ENCODE assay signal across 2 cellular contexts in the genomic region with DNA sequence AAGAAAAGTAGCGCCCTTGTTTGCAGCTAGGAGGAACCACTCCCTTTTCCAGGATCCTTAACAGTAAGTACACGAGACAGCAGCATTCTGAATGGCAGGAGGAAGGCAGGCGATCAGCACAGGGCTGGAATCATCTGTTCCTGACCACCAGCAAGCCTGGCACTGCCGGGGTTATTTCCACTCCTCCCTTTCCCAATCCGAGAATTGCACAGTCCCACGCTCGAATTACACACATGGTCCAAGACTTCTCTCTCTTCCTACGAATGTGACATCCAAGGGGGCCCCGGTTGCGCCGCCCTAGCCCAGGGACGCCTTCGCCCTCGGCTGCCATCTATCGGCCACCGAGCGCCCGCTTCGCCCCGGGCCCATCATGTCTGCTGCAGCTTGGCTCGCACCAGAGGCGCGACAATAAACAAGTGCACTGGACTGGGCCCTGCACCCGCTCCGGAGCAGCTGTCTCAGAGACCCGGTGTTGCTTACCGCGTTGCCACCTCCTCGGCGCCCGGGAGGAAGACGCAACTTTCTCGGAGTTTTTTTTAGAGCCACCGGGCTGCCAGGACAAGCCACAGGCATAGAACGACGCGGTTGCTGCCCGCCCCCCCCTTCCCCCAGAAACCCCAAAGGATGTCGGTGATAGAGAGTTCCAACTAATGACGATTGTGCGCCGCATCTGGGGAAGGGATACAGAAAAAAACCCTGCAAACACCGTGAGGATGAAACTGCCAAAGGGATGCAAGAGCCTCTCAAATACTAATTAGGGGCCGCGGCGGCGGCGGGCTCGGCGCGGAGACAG.
TF ChIP-seq lines count a peak whose summit lies in the region.

A gene with protein sequence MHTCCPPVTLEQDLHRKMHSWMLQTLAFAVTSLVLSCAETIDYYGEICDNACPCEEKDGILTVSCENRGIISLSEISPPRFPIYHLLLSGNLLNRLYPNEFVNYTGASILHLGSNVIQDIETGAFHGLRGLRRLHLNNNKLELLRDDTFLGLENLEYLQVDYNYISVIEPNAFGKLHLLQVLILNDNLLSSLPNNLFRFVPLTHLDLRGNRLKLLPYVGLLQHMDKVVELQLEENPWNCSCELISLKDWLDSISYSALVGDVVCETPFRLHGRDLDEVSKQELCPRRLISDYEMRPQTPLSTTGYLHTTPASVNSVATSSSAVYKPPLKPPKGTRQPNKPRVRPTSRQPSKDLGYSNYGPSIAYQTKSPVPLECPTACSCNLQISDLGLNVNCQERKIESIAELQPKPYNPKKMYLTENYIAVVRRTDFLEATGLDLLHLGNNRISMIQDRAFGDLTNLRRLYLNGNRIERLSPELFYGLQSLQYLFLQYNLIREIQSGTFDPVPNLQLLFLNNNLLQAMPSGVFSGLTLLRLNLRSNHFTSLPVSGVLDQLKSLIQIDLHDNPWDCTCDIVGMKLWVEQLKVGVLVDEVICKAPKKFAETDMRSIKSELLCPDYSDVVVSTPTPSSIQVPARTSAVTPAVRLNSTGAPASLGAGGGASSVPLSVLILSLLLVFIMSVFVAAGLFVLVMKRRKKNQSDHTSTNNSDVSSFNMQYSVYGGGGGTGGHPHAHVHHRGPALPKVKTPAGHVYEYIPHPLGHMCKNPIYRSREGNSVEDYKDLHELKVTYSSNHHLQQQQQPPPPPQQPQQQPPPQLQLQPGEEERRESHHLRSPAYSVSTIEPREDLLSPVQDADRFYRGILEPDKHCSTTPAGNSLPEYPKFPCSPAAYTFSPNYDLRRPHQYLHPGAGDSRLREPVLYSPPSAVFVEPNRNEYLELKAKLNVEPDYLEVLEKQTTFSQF (plus strand): TSS at position 341 of the 793 bp plus-strand sequence. CDS start 4,018 bp downstream, outside the sequence.

TF ChIP-seq in HEK293, 187 proteins besides CTCF, POLR2A, EP300 and RAD21 (continued from another document and continues in another):
- TF ChIP-seq, protein P1, sequence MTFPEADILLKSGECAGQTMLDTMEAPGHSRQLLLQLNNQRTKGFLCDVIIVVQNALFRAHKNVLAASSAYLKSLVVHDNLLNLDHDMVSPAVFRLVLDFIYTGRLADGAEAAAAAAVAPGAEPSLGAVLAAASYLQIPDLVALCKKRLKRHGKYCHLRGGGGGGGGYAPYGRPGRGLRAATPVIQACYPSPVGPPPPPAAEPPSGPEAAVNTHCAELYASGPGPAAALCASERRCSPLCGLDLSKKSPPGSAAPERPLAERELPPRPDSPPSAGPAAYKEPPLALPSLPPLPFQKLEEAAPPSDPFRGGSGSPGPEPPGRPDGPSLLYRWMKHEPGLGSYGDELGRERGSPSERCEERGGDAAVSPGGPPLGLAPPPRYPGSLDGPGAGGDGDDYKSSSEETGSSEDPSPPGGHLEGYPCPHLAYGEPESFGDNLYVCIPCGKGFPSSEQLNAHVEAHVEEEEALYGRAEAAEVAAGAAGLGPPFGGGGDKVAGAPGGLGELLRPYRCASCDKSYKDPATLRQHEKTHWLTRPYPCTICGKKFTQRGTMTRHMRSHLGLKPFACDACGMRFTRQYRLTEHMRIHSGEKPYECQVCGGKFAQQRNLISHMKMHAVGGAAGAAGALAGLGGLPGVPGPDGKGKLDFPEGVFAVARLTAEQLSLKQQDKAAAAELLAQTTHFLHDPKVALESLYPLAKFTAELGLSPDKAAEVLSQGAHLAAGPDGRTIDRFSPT (tag by site-specific recombination; IDR thresholded peaks at IDR 0.05): peak; percentile 88
- TF ChIP-seq ZFP69B (tag by site-specific recombination; IDR thresholded peaks at IDR 0.05) (peak; percentile 81; the same call in 1 of the 2 replicates), ZBTB7A (tag by site-specific recombination; IDR thresholded peaks at IDR 0.05; ENCODE audit: low read depth) (no peak), ZNF76 (tag by site-specific recombination; IDR thresholded peaks at IDR 0.05; ENCODE audit: borderline replicate concordance, low read depth) (peak; percentile 50), ZNF366 (tag by site-specific recombination; conservative IDR thresholded peaks at IDR 0.05) (peak; percentile 46; the same call in 1 of the 2 replicates), ZNF266 (tag by site-specific recombination; IDR thresholded peaks at IDR 0.05; ENCODE audit: low read depth) (no peak), ZNF600 (tag by site-specific recombination; IDR thresholded peaks at IDR 0.05) (peak; percentile 77), YY2 (tag by site-specific recombination; IDR thresholded peaks at IDR 0.05) (no peak), ZNF239 (tag by site-specific recombination; IDR thresholded peaks at IDR 0.05) (no peak), SP7 (tag by site-specific recombination; IDR thresholded peaks at IDR 0.05) (peak; percentile 24; the same call in 1 of the 2 replicates), ZNF560 (tag by site-specific recombination; IDR thresholded peaks at IDR 0.05; ENCODE audit: borderline replicate concordance) (no peak), GFI1B (tag by site-specific recombination; IDR thresholded peaks at IDR 0.05) (no peak)
- TF ChIP-seq, protein P2, sequence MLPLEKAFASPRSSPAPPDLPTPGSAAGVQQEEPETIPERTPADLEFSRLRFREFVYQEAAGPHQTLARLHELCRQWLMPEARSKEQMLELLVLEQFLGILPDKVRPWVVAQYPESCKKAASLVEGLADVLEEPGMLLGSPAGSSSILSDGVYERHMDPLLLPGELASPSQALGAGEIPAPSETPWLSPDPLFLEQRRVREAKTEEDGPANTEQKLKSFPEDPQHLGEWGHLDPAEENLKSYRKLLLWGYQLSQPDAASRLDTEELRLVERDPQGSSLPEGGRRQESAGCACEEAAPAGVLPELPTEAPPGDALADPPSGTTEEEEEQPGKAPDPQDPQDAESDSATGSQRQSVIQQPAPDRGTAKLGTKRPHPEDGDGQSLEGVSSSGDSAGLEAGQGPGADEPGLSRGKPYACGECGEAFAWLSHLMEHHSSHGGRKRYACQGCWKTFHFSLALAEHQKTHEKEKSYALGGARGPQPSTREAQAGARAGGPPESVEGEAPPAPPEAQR (tag by site-specific recombination; IDR thresholded peaks at IDR 0.05): no peak
- TF ChIP-seq, protein P3, sequence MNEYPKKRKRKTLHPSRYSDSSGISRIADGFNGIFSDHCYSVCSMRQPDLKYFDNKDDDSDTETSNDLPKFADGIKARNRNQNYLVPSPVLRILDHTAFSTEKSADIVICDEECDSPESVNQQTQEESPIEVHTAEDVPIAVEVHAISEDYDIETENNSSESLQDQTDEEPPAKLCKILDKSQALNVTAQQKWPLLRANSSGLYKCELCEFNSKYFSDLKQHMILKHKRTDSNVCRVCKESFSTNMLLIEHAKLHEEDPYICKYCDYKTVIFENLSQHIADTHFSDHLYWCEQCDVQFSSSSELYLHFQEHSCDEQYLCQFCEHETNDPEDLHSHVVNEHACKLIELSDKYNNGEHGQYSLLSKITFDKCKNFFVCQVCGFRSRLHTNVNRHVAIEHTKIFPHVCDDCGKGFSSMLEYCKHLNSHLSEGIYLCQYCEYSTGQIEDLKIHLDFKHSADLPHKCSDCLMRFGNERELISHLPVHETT (tag by site-specific recombination; IDR thresholded peaks at IDR 0.05): peak; percentile 31; the same call in 1 of the 2 replicates

TF ChIP-seq in GM12878, 131 proteins besides CTCF, POLR2A, EP300 and RAD21 (continued from another document):
- TF ChIP-seq, protein P4, sequence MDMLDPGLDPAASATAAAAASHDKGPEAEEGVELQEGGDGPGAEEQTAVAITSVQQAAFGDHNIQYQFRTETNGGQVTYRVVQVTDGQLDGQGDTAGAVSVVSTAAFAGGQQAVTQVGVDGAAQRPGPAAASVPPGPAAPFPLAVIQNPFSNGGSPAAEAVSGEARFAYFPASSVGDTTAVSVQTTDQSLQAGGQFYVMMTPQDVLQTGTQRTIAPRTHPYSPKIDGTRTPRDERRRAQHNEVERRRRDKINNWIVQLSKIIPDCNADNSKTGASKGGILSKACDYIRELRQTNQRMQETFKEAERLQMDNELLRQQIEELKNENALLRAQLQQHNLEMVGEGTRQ (IDR thresholded peaks at IDR 0.05; ENCODE audit: borderline replicate concordance, low read depth, low read length): no peak
- TF ChIP-seq, protein P5, sequence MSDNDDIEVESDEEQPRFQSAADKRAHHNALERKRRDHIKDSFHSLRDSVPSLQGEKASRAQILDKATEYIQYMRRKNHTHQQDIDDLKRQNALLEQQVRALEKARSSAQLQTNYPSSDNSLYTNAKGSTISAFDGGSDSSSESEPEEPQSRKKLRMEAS (IDR thresholded peaks at IDR 0.05; ENCODE audit: low read depth, low read length): 0 out of 2 replicates have a peak, but pooled peaks have one; percentile 19
- TF ChIP-seq, protein P6, sequence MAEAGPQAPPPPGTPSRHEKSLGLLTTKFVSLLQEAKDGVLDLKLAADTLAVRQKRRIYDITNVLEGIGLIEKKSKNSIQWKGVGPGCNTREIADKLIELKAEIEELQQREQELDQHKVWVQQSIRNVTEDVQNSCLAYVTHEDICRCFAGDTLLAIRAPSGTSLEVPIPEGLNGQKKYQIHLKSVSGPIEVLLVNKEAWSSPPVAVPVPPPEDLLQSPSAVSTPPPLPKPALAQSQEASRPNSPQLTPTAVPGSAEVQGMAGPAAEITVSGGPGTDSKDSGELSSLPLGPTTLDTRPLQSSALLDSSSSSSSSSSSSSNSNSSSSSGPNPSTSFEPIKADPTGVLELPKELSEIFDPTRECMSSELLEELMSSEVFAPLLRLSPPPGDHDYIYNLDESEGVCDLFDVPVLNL (IDR thresholded peaks at IDR 0.05; ENCODE audit: low read depth, low read length): 0 out of 2 replicates have a peak, but pooled peaks have one; percentile 27
- TF ChIP-seq IKZF2 (IDR thresholded peaks at IDR 0.05) (no peak), YY1 (IDR thresholded peaks at IDR 0.05; ENCODE audit: low read depth, low read length) (peak; percentile 82), TBL1XR1 (IDR thresholded peaks at IDR 0.05; ENCODE audit: low read depth, low read length) (no peak), HDGF (IDR thresholded peaks at IDR 0.05) (no peak), CREM (IDR thresholded peaks at IDR 0.05; ENCODE audit: low read depth) (0 out of 2 replicates have a peak, but pooled peaks have one; percentile 8)
- TF ChIP-seq, protein P7, sequence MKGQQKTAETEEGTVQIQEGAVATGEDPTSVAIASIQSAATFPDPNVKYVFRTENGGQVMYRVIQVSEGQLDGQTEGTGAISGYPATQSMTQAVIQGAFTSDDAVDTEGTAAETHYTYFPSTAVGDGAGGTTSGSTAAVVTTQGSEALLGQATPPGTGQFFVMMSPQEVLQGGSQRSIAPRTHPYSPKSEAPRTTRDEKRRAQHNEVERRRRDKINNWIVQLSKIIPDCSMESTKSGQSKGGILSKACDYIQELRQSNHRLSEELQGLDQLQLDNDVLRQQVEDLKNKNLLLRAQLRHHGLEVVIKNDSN (IDR thresholded peaks at IDR 0.05; ENCODE audit: borderline replicate concordance, extremely low read length, insufficient read depth, low read depth, low read length): no peak
TF ChIP-seq in GM12878: peak in this region for 7.
